ENCODE assay signal across 18 cellular contexts in the genomic region with DNA sequence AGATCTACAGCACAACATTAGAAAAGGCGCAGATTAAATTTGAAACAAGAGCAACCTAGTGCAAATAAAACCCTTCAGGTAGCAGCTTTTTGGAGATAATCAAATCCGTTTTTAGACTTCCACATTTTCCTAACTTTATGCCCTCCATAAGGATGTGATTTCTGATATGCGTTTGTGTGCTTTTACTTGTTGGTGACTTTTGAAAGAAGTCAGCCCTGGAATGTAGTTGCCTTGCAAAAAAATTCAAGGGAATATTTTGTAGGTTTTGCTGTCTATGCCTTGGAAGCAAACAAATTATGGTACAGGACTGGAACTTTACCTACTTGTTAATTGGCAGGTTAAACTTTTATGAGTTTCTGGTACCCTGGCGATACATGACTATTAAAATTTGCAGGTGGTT.
A peak's percentile ranks its signal among the peaks of the same experiment; 100 is the strongest.
DNase-seq lines count a peak whose midpoint lies in the region; ATAC-seq and TF ChIP-seq lines count a peak whose summit lies in the region.
"Had no signal": no experiment of that assay in that cellular context is flagged by ENCODE, and none has a peak within 500 bp of the region (broad histone marks: within the 10 kb centered on the region; RNA-seq: fewer than 3 reads in every experiment).

No MANE protein-coding gene starts in this region.

- ATAC-seq in HG03095 (IDR thresholded peaks at IDR 0.05; ENCODE audit: unreplicated experiment) = no peak
- ATAC-seq in gastroesophageal sphincter = no peak
- ATAC-seq: K562 had no signal

- H3K9me3 ChIP-seq in HUES6 (ENCODE audit: control insufficient read depth, insufficient read depth, low read depth, low read length) (no peaks in the 10 kb centered on the region), adipocyte (ENCODE audit: control insufficient read depth, low read length) (no peaks in the 10 kb centered on the region), mesenchymal stem cell (ENCODE audit: control insufficient read depth, low read length) (no peaks in the 10 kb centered on the region), gastroesophageal sphincter (no peaks in the 10 kb centered on the region)
- H3K9me3 ChIP-seq: HAP-1 had no signal

- H3K4me2 ChIP-seq in mesenchymal stem cell (ENCODE audit: low read length, poor library complexity, severe bottlenecking) = no peak overlapping the region

- no peak overlapping the region for H2BK5ac ChIP-seq in mesenchymal stem cell (ENCODE audit: low read depth, low read length, poor library complexity, severe bottlenecking)

- H3K27ac ChIP-seq in HUES6 (ENCODE audit: low read depth, low read length) (peak overlapping the region; percentile 44), mesenchymal stem cell (ENCODE audit: low read length, poor library complexity, severe bottlenecking) (peak overlapping the region; percentile 45), gastroesophageal sphincter (no peak overlapping the region)
- H3K27ac ChIP-seq: C4-2B had no signal

- H2BK120ac ChIP-seq in mesenchymal stem cell (ENCODE audit: low read depth, low read length) = no peak overlapping the region

- H3K36me3 ChIP-seq in HUES6 (ENCODE audit: control insufficient read depth, insufficient read depth, low read length) (no peaks in the 10 kb centered on the region), adipocyte (ENCODE audit: control insufficient read depth, insufficient read depth, low read length, severe bottlenecking) (no peaks in the 10 kb centered on the region), mesenchymal stem cell (ENCODE audit: control insufficient read depth in 1 of 2, insufficient read depth in 2 of 2, low read depth in 1 of 2, low read length in 2 of 2) (no peaks in the 10 kb centered on the region), gastroesophageal sphincter (no peaks in the 10 kb centered on the region)
- H3K36me3 ChIP-seq: HAP-1 had no signal

- no peak for TF ChIP-seq POLR2A in gastroesophageal sphincter (IDR thresholded peaks at IDR 0.05)

- H3K23ac ChIP-seq in mesenchymal stem cell (ENCODE audit: low read length in 2 of 2) = no peak overlapping the region

- H3K4me1 ChIP-seq in HUES6 (ENCODE audit: control insufficient read depth, insufficient read depth, low read length) (peaks cover 28% of the 10 kb centered on the region), adipocyte (ENCODE audit: control insufficient read depth, insufficient read depth, low read length) (peaks cover 12% of the 10 kb centered on the region), mesenchymal stem cell (ENCODE audit: control insufficient read depth, insufficient read depth, low read depth, low read length) (no peaks in the 10 kb centered on the region), gastroesophageal sphincter (no peaks in the 10 kb centered on the region)

- no peak for TF ChIP-seq CTCF in gastroesophageal sphincter (IDR thresholded peaks at IDR 0.05)

- H2BK15ac ChIP-seq in mesenchymal stem cell (ENCODE audit: low read depth, poor library complexity, severe bottlenecking) = no peak overlapping the region

- no peak overlapping the region for H4K8ac ChIP-seq in mesenchymal stem cell (ENCODE audit: low read length)

- H2AFZ ChIP-seq in mesenchymal stem cell (ENCODE audit: low read depth, low read length) = no peak overlapping the region

- no peaks in the 10 kb centered on the region for H3K79me1 ChIP-seq in mesenchymal stem cell (replicated peaks; ENCODE audit: low read length, poor library complexity, severe bottlenecking)

- 90% methylated on average over 3 of the region's 4 CpGs for WGBS in mesenchymal stem cell
- 93 to 94% methylated on average over 3 to 4 of the region's 4 CpGs for WGBS in gastroesophageal sphincter (ENCODE audit: low coverage in 1 of 2), 2 donors

- no peak for TF ChIP-seq EP300 in gastroesophageal sphincter (IDR thresholded peaks at IDR 0.05)

- H3K4me3 ChIP-seq in HUES6 (ENCODE audit: low read depth, low read length) = no peak overlapping the region
- H3K4me3 ChIP-seq in adipocyte (ENCODE audit: low read length) = peak overlapping the region; percentile 4
- no peak overlapping the region for H3K4me3 ChIP-seq in mesenchymal stem cell (ENCODE audit: insufficient read depth in 1 of 2, low read depth in 1 of 2, low read length in 2 of 2)
- no peak overlapping the region for H3K4me3 ChIP-seq in gastroesophageal sphincter
- H3K4me3 ChIP-seq: HAP-1, K562 had no signal

- H2BK12ac ChIP-seq in mesenchymal stem cell (ENCODE audit: low read length in 2 of 2) = no peak overlapping the region

- no peak overlapping the region for H4K91ac ChIP-seq in mesenchymal stem cell (ENCODE audit: low read length)

- no peak overlapping the region for H3K4ac ChIP-seq in mesenchymal stem cell (ENCODE audit: low read depth in 1 of 2, low read length in 2 of 2)

- no peak overlapping the region for H2AK5ac ChIP-seq in mesenchymal stem cell (ENCODE audit: low read length, severe bottlenecking)

- H3K9ac ChIP-seq in HUES6 (ENCODE audit: low read length) (no peak overlapping the region), adipocyte (ENCODE audit: low read length) (no peak overlapping the region), mesenchymal stem cell (ENCODE audit: low read length) (peak overlapping the region; percentile 19)

- H3K14ac ChIP-seq in mesenchymal stem cell (ENCODE audit: low read length in 2 of 2) = no peak overlapping the region

- H3K27me3 ChIP-seq in HUES6 (ENCODE audit: control insufficient read depth, insufficient read depth, low read length) = no peaks in the 10 kb centered on the region
- no peaks in the 10 kb centered on the region for H3K27me3 ChIP-seq in adipocyte (replicated peaks; ENCODE audit: control insufficient read depth, insufficient read depth, low read length)
- H3K27me3 ChIP-seq in mesenchymal stem cell (ENCODE audit: control insufficient read depth in 1 of 2, insufficient read depth in 1 of 2, low read length in 2 of 2) = no peaks in the 10 kb centered on the region
- no peaks in the 10 kb centered on the region for H3K27me3 ChIP-seq in gastroesophageal sphincter

- H3K18ac ChIP-seq in mesenchymal stem cell (ENCODE audit: low read depth in 1 of 2, low read length in 2 of 2) = no peak overlapping the region

- DNase-seq in adipocyte (ENCODE audit: low read depth) (no peak), mesenchymal stem cell (no peak), AG20443 (ENCODE audit: low spot score) (no peak)
- no peak for DNase-seq in stimulated activated CD4-positive, alpha-beta T cell treated with anti-CD3 and anti-CD28 coated beads, Interleukin-2, amount 100 ng/mL, for 48 hours
- DNase-seq: ACHN; AML-193; DMS79 treated with DMSO at 0.1 percent for 48 hours; NCI-H1092 treated with DMSO at 0.1 percent for 48 hours; NCI-H146; NCI-H2081; NK-92 treated with Interleukin-12 subunit alpha and Interleukin-12 subunit beta, amount 100 ng/mL, for 24 hours; SHP77 had no signal

Comparison
In these comparisons a context has a peak if more than half of its experiments do, and no peak if none do; other contexts are left out.
1. H3K27ac ChIP-seq: peak in HUES6 (single experiment) and mesenchymal stem cell (single experiment); none in gastroesophageal sphincter (0 of 4).